34 cellular contexts compared by ENCODE assay signal in the genomic region with DNA sequence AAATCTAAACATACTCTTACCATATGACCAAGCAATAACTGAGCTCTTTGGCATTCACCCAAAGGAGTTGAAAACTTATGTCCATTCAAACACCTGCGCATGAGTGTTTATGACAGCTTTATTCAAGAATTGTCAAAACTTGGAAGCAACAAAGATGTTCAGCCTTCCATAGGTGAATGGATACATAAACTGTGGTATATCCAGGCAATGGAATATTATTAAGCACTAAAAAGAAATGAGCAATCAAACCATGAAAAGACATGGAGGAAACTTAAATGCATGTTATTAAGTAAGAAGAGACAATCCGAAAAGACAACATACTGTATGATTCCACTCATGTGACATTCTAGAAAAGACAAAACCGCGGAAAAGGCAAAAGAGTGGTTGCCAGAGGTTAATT.
"Had no signal": no experiment of that assay in that cellular context is flagged by ENCODE, and none has a peak within 500 bp of the region (broad histone marks: within the 10 kb centered on the region; RNA-seq: fewer than 3 reads in every experiment).

No MANE protein-coding gene starts in this region.

- DNase-seq: activated effector memory CD4-positive, alpha-beta T cell treated with anti-CD3 and anti-CD28 coated beads, Interleukin-2, amount 50 U/mL, for 16 hours; activated effector memory CD4-positive, alpha-beta T cell treated with Interleukin-2 at 50 U/mL for 16 hours; activated gamma-delta T cell; activated gamma-delta T cell treated with Interleukin-2 at 50 U/mL for 16 hours; activated naive CD4-positive, alpha-beta T cell; activated naive CD4-positive, alpha-beta T cell treated with anti-CD3 and anti-CD28 coated beads for 36 hours; activated naive CD4-positive, alpha-beta T cell treated with anti-CD3 and anti-CD28 coated beads, Interleukin-2, amount 10 ng/mL, durations not matched to agents 7 days and 5 days; activated naive CD4-positive, alpha-beta T cell treated with anti-CD3 and anti-CD28 coated beads, Interleukin-2, amount 50 U/mL, for 16 hours; activated naive CD4-positive, alpha-beta T cell treated with Interleukin-2 at 50 U/mL for 16 hours; activated naive CD8-positive, alpha-beta T cell treated with anti-CD3 and anti-CD28 coated beads for 36 hours; activated naive CD8-positive, alpha-beta T cell treated with anti-CD3 and anti-CD28 coated beads, Interleukin-2, amount 10 ng/mL, durations not matched to agents 7 days and 5 days; activated naive CD8-positive, alpha-beta T cell treated with anti-CD3 and anti-CD28 coated beads, Interleukin-2, amount 50 U/mL, for 24 hours; activated T-cell treated with anti-CD3 and anti-CD28 coated beads, Interleukin-2, amount 50 U/mL, for 24 hours; activated T-cell treated with anti-CD3 and anti-CD28 coated beads, Interleukin-2, amount 50 U/mL, for 4 hours; activated T-cell treated with anti-CD3 and anti-CD28 coated beads, Interleukin-2, amount 50 U/mL, for 48 hours; activated T-cell treated with anti-CD3 and anti-CD28 coated beads, Interleukin-2, amount 50 U/mL, for 72 hours; adrenal gland; amniotic stem cell; amygdala; anterior cingulate cortex; aorta; body of pancreas; brain microvascular endothelial cell; caudate nucleus; central memory CD4-positive, alpha-beta T cell; cerebellar nuclear complex had no signal

- H3K4me3 ChIP-seq: adrenal gland, ascending aorta, body of pancreas, breast epithelium, cardiac muscle cell had no signal

- FAIRE-seq: astrocyte, bronchial epithelial cell, colon had no signal

- H3K36me3 ChIP-seq: adrenal gland, ascending aorta, brain microvascular endothelial cell, breast epithelium, cardiac muscle cell had no signal

- H3K4me1 ChIP-seq: adrenal gland, ascending aorta, body of pancreas, breast epithelium had no signal

- H3K27ac ChIP-seq: adrenal gland, ascending aorta, body of pancreas, brain microvascular endothelial cell, breast epithelium, cardiac muscle cell had no signal

- H3K9me3 ChIP-seq: adrenal gland had no signal

- H3K27me3 ChIP-seq: adrenal gland, ascending aorta, body of pancreas, brain microvascular endothelial cell, breast epithelium, cardiac muscle cell had no signal

- ATAC-seq: activated naive CD4-positive, alpha-beta T cell treated with anti-CD3 and anti-CD28 coated beads, Interleukin-2, amount 50 U/mL, for 72 hours; activated naive CD8-positive, alpha-beta T cell treated with anti-CD3 and anti-CD28 coated beads, Interleukin-2, amount 50 U/mL, for 24 hours; activated T-cell treated with anti-CD3 and anti-CD28 coated beads, Interleukin-2, amount 50 U/mL, for 4 hours; activated T-cell treated with anti-CD3 and anti-CD28 coated beads, Interleukin-2, amount 50 U/mL, for 72 hours; activated T-helper 17 cell treated with anti-CD3 and anti-CD28 coated beads, Interleukin-2, amount 50 U/mL, for 72 hours; body of pancreas had no signal
